ENCODE assay signal across 1 cellular context in genomic region chr12:122934722-122935121, GRCh38.
A peak's percentile ranks its signal among the peaks of the same experiment; 100 is the strongest.
TF ChIP-seq lines count a peak whose summit lies in the region.

No MANE protein-coding gene starts in this region.

TF ChIP-seq in K562, 482 proteins besides CTCF, POLR2A, EP300 and RAD21:
- no peak for TF ChIP-seq FUS (optimal IDR thresholded peaks at IDR 0.05; ENCODE audit: low read depth, low read length)
- TF ChIP-seq CCNT2 (IDR thresholded peaks at IDR 0.05; ENCODE audit: borderline replicate concordance, extremely low read depth, insufficient read length, low read depth, low read length) = no peak
- no peak for TF ChIP-seq HDAC6 (IDR thresholded peaks at IDR 0.05; ENCODE audit: low read depth, low read length)
- TF ChIP-seq VEZF1 (CRISPR knock-in tag; IDR thresholded peaks at IDR 0.05) = peak; percentile 53
- TF ChIP-seq MAFG (tag; conservative IDR thresholded peaks at IDR 0.05) = peak; percentile 57
- TF ChIP-seq NKRF (IDR thresholded peaks at IDR 0.05; ENCODE audit: borderline replicate concordance) = no peak
- TF ChIP-seq TEAD4 (IDR thresholded peaks at IDR 0.05; ENCODE audit: low read length) = no peak
- TF ChIP-seq TEAD4 (CRISPR knock-in tag; IDR thresholded peaks at IDR 0.05; ENCODE audit: borderline replicate concordance) = no peak
- peak; percentile 41 for TF ChIP-seq NFE2 (IDR thresholded peaks at IDR 0.05; ENCODE audit: low read depth)
- TF ChIP-seq ZNF347 (CRISPR knock-in tag; IDR thresholded peaks at IDR 0.05; ENCODE audit: low read depth) = no peak
- TF ChIP-seq POLR3A (IDR thresholded peaks at IDR 0.05; ENCODE audit: borderline replicate concordance, extremely low read depth, insufficient read depth, insufficient read length) = no peak
- 0 out of 2 replicates have a peak, but pooled peaks have one; percentile 8 for TF ChIP-seq BCOR (IDR thresholded peaks at IDR 0.05)
- TF ChIP-seq ZFP30 (CRISPR knock-in tag; IDR thresholded peaks at IDR 0.05; ENCODE audit: borderline replicate concordance) = no peak
- peak; percentile 11; the same call in 1 of the 2 replicates for TF ChIP-seq SPI1 (IDR thresholded peaks at IDR 0.05; ENCODE audit: borderline replicate concordance, low read depth, low read length)
- TF ChIP-seq FOXK1 (CRISPR knock-in tag; IDR thresholded peaks at IDR 0.05; ENCODE audit: borderline replicate concordance) = no peak
- TF ChIP-seq ZFX (CRISPR knock-in tag; IDR thresholded peaks at IDR 0.05) = no peak
- 0 out of 2 replicates have a peak, but pooled peaks have one; percentile 38 for TF ChIP-seq MAFF (IDR thresholded peaks at IDR 0.05; ENCODE audit: low read length)
- no peak for TF ChIP-seq ZNF551 (CRISPR knock-in tag; IDR thresholded peaks at IDR 0.05)
- TF ChIP-seq MCM7 (IDR thresholded peaks at IDR 0.05) = no peak
- no peak for TF ChIP-seq MED1 (CRISPR knock-in tag; IDR thresholded peaks at IDR 0.05; ENCODE audit: borderline replicate concordance)
- no peak for TF ChIP-seq ZKSCAN1 (IDR thresholded peaks at IDR 0.05; ENCODE audit: low read depth, low read length)
- no peak for TF ChIP-seq BDP1 (IDR thresholded peaks at IDR 0.05; ENCODE audit: insufficient read depth, insufficient read length)
- 0 out of 2 replicates have a peak, but pooled peaks have one; percentile 3 for TF ChIP-seq ZNF316 (IDR thresholded peaks at IDR 0.05)
- no peak for TF ChIP-seq ARID3B (CRISPR knock-in tag; IDR thresholded peaks at IDR 0.05; ENCODE audit: borderline replicate concordance)
- TF ChIP-seq KLF6 (CRISPR knock-in tag; IDR thresholded peaks at IDR 0.05; ENCODE audit: borderline replicate concordance) = no peak
- TF ChIP-seq CBX1 (IDR thresholded peaks at IDR 0.05; ENCODE audit: low read depth) = no peak
- TF ChIP-seq ATF3 (IDR thresholded peaks at IDR 0.05) = no peak
- TF ChIP-seq ATF3 (CRISPR knock-in tag; conservative IDR thresholded peaks at IDR 0.05) = no peak
- TF ChIP-seq SMAD2 (IDR thresholded peaks at IDR 0.05; ENCODE audit: low read depth, low read length) = no peak
- TF ChIP-seq NFE2L1 (tag; IDR thresholded peaks at IDR 0.05; ENCODE audit: borderline replicate concordance, low read depth) = peak; percentile 38; the same call in 1 of the 2 replicates
- peak; percentile 66 for TF ChIP-seq EGR1 (conservative IDR thresholded peaks at IDR 0.05)
- no peak for TF ChIP-seq KAT2B (IDR thresholded peaks at IDR 0.05; ENCODE audit: low read depth, low read length)
- peak; percentile 98 for TF ChIP-seq ZNF146 (CRISPR knock-in tag; IDR thresholded peaks at IDR 0.05; ENCODE audit: unreplicated experiment)
- no peak for TF ChIP-seq NR4A1 (CRISPR knock-in tag; IDR thresholded peaks at IDR 0.05)
- no peak for TF ChIP-seq NR4A1 (tag; IDR thresholded peaks at IDR 0.05)
- no peak for TF ChIP-seq SRSF7 (optimal IDR thresholded peaks at IDR 0.05; ENCODE audit: low read depth, low read length)
- TF ChIP-seq TSHZ1 (CRISPR knock-in tag; IDR thresholded peaks at IDR 0.05) = no peak
- no peak for TF ChIP-seq SMAD3 (CRISPR knock-in tag; conservative IDR thresholded peaks at IDR 0.05)
- TF ChIP-seq ZNF239 (CRISPR knock-in tag; IDR thresholded peaks at IDR 0.05) = no peak
- TF ChIP-seq ID3 (CRISPR knock-in tag; IDR thresholded peaks at IDR 0.05) = no peak
- peak; percentile 90 for TF ChIP-seq ID3 (tag; IDR thresholded peaks at IDR 0.05)
- no peak for TF ChIP-seq GABPA (tag; conservative IDR thresholded peaks at IDR 0.05; ENCODE audit: low read depth)
- TF ChIP-seq LEF1 (IDR thresholded peaks at IDR 0.05) = no peak
- no peak for TF ChIP-seq THAP7 (CRISPR knock-in tag; IDR thresholded peaks at IDR 0.05)
- TF ChIP-seq NEUROD1 (IDR thresholded peaks at IDR 0.05; ENCODE audit: borderline replicate concordance, low read depth, low read length, partially characterized antibody) = no peak
- no peak for TF ChIP-seq PURB (CRISPR knock-in tag; IDR thresholded peaks at IDR 0.05; ENCODE audit: low read depth)
- peak; percentile 51 for TF ChIP-seq RBM25 (IDR thresholded peaks at IDR 0.05; ENCODE audit: low read depth, low read length, severe bottlenecking)
